8 cellular contexts compared by ENCODE assay signal in genomic region chr12:119036878-119037493, GRCh38. TPM values are rescaled to one million over a fixed set of nuclear protein-coding genes. Genes with fewer than 3 reads are reported as not detected.
DNase-seq lines count a peak whose midpoint lies in the region; ATAC-seq and TF ChIP-seq lines count a peak whose summit lies in the region.

No MANE protein-coding gene starts in this region.

- H3K4me1 Mint-ChIP-seq in T-helper 17 cell = no peaks in the 10 kb centered on the region

- TF ChIP-seq CTCF in left ventricle myocardium inferior (IDR thresholded peaks at IDR 0.05; ENCODE audit: borderline replicate concordance) (peak; percentile 60), MM.1S (IDR thresholded peaks at IDR 0.05; ENCODE audit: low read length) (peak; percentile 37), cardiac fibroblast (IDR thresholded peaks at IDR 0.05; ENCODE audit: low read depth, low read length) (peak; percentile 36)

- no peaks in the 10 kb centered on the region for H3K36me3 ChIP-seq in left ventricle myocardium inferior
- no peaks in the 10 kb centered on the region for H3K36me3 ChIP-seq in MM.1S (replicated peaks; ENCODE audit: insufficient read depth, low read length)
- no peaks in the 10 kb centered on the region for H3K36me3 ChIP-seq in neuronal stem cell (replicated peaks in 1 of 2; ENCODE audit: control insufficient read depth in 2 of 2, insufficient read depth in 2 of 2, low read length in 2 of 2)

- H3K18ac ChIP-seq in neuronal stem cell (ENCODE audit: low read length) = no peak overlapping the region

- H2BK12ac ChIP-seq in neuronal stem cell (ENCODE audit: low read length) = no peak overlapping the region

- peaks cover 9% of the 10 kb centered on the region for H3K27me3 Mint-ChIP-seq in T-helper 17 cell

- H2BK15ac ChIP-seq in neuronal stem cell (ENCODE audit: low read length) = no peak overlapping the region

- no peaks in the 10 kb centered on the region for H3K79me1 ChIP-seq in neuronal stem cell (ENCODE audit: low read depth, low read length)

- no peak overlapping the region for H3K4me3 Mint-ChIP-seq in T-helper 17 cell

- no peak overlapping the region for H4K8ac ChIP-seq in neuronal stem cell (ENCODE audit: low read depth, low read length)

- no peak overlapping the region for H2BK5ac ChIP-seq in neuronal stem cell (ENCODE audit: low read length)

- H2AFZ ChIP-seq in MM.1S (ENCODE audit: low read length) = no peak overlapping the region
- no peak overlapping the region for H2AFZ ChIP-seq in neuronal stem cell (ENCODE audit: low read length)

- H3K9me3 ChIP-seq in left ventricle myocardium inferior (replicated peaks) = no peaks in the 10 kb centered on the region
- H3K9me3 ChIP-seq in MM.1S (replicated peaks; ENCODE audit: insufficient read depth, low read length) = no peaks in the 10 kb centered on the region
- no peaks in the 10 kb centered on the region for H3K9me3 ChIP-seq in neuronal stem cell (replicated peaks in 1 of 2; ENCODE audit: control insufficient read depth in 2 of 2, insufficient read depth in 1 of 2, low read depth in 1 of 2, low read length in 2 of 2)
- H3K9me3 ChIP-seq in T-helper 17 cell (ENCODE audit: control insufficient read depth, low read length, poor library complexity, severe bottlenecking) = no peaks in the 10 kb centered on the region

- no peak overlapping the region for H2BK120ac ChIP-seq in neuronal stem cell (ENCODE audit: low read depth, low read length)

- no peak overlapping the region for H3K23ac ChIP-seq in neuronal stem cell (ENCODE audit: low read depth, low read length, poor library complexity)

- H3K79me2 ChIP-seq in MM.1S (ENCODE audit: low read length) = no peaks in the 10 kb centered on the region

- no peak overlapping the region for H3K14ac ChIP-seq in neuronal stem cell (ENCODE audit: low read length)

- no peak overlapping the region for H2AK5ac ChIP-seq in neuronal stem cell (ENCODE audit: low read depth, low read length)

- no CpG with 5 or more reads among the region's 13 CpGs for WGBS in neuronal stem cell (ENCODE audit: extremely low coverage in 2 of 2, insufficient read length in 2 of 2, insufficient replicate concordance in 1 of 2), 2 donors

- no peaks in the 10 kb centered on the region for H3K9me2 ChIP-seq in MM.1S (replicated peaks; ENCODE audit: insufficient read depth, low read length)

- no peaks in the 10 kb centered on the region for H3K36me3 Mint-ChIP-seq in T-helper 17 cell (ENCODE audit: low read depth)

- H3K4me1 ChIP-seq in left ventricle myocardium inferior (no peaks in the 10 kb centered on the region), MM.1S (ENCODE audit: low read length) (no peaks in the 10 kb centered on the region), neuronal stem cell (ENCODE audit: control insufficient read depth in 2 of 2, insufficient read depth in 1 of 2, low read depth in 1 of 2, low read length in 2 of 2) (no peaks in the 10 kb centered on the region)

- H3K27ac ChIP-seq in left ventricle myocardium inferior (replicated peaks) (no peak overlapping the region), MM.1S (ENCODE audit: low read length) (no peak overlapping the region), neuronal stem cell (replicated peaks; ENCODE audit: low read length) (no peak overlapping the region)

- H4K20me1 ChIP-seq in MM.1S (ENCODE audit: insufficient read depth, low read length) = no peaks in the 10 kb centered on the region

- H3K27me3 ChIP-seq in left ventricle myocardium inferior (ENCODE audit: low read depth) (peaks cover 20% of the 10 kb centered on the region), MM.1S (replicated peaks; ENCODE audit: insufficient read depth, low read length) (no peaks in the 10 kb centered on the region), neuronal stem cell (ENCODE audit: control insufficient read depth in 3 of 3, insufficient read depth in 3 of 3, low read depth in 1 of 3, low read length in 3 of 3) (no peaks in the 10 kb centered on the region)

- ATAC-seq in Right ventricle myocardium superior (ENCODE audit: poor library complexity) = no peak
- ATAC-seq in T-helper 17 cell = no peak
- no peak for ATAC-seq in GM19351 (IDR thresholded peaks at IDR 0.05; ENCODE audit: unreplicated experiment)

- no peak for DNase-seq in left ventricle myocardium inferior
- DNase-seq in Right ventricle myocardium superior = no peak
- DNase-seq in MM.1S = peak; percentile 18
- peak; percentile 2 to 12 for DNase-seq in cardiac fibroblast (ENCODE audit: low read depth in 2 of 2)
- peak; percentile 49 for DNase-seq in neuronal stem cell (ENCODE audit: low spot score)
- no peak for DNase-seq in T-helper 17 cell
- DNase-seq in NCI-H187 treated with DMSO at 0.1 percent for 48 hours (lab: John Stamatoyannopoulos, UW) = no peak

- H4K91ac ChIP-seq in neuronal stem cell (ENCODE audit: low read depth, low read length, poor library complexity) = no peak overlapping the region

- H3K4ac ChIP-seq in neuronal stem cell (ENCODE audit: low read length) = no peak overlapping the region

- H3K27ac Mint-ChIP-seq in T-helper 17 cell = no peak overlapping the region

- no peaks in the 10 kb centered on the region for H3F3A ChIP-seq in MM.1S (ENCODE audit: insufficient read depth, low read length)

- H3K4me3 ChIP-seq in left ventricle myocardium inferior (no peak overlapping the region), MM.1S (ENCODE audit: low read length) (no peak overlapping the region), cardiac fibroblast (replicated peaks in 1 of 2; ENCODE audit: low read depth in 2 of 2, low read length in 2 of 2) (no peak overlapping the region), neuronal stem cell (ENCODE audit: low read length in 2 of 2) (no peak overlapping the region)

- intact Hi-C loops in left ventricle myocardium inferior (cut with micrococcal nuclease) = no loop called here
- intact Hi-C loops in Right ventricle myocardium superior (cut with DNase I) = no loop called here

- no peak overlapping the region for H3K4me2 ChIP-seq in MM.1S (ENCODE audit: low read depth, low read length)
- no peak overlapping the region for H3K4me2 ChIP-seq in neuronal stem cell (ENCODE audit: insufficient read depth, low read length, poor library complexity, severe bottlenecking)

- H3K9ac ChIP-seq in MM.1S (ENCODE audit: low read length) (no peak overlapping the region), neuronal stem cell (ENCODE audit: low read depth, low read length, poor library complexity) (no peak overlapping the region)

RNA-seq across cellular contexts. Expression of gene SRRM4, which starts 55.6 kb away (rescaled TPM):
- total RNA-seq in left ventricle myocardium inferior (0.19 TPM), Right ventricle myocardium superior (0.30 TPM), T-helper 17 cell (not detected)
- polyA plus RNA-seq in neuronal stem cell (2013, experiment 1 of 2) = 0.47 TPM
- polyA plus RNA-seq in neuronal stem cell (2013, experiment 2 of 2) = 0.46 TPM

Comparison
In these comparisons a context has a peak if more than half of its experiments do, and no peak if none do; other contexts are left out.
1. DNase-seq: peak in MM.1S (single experiment), cardiac fibroblast (2 of 2) and neuronal stem cell (single experiment); none in left ventricle myocardium inferior (single experiment), Right ventricle myocardium superior (single experiment), T-helper 17 cell (0 of 3) and NCI-H187 treated with DMSO at 0.1 percent for 48 hours (single experiment).
2. Peak in every context shown above with its lines, with median percentiles within 50 percentile points of each other: CTCF ChIP-seq.